8 cellular contexts compared by ENCODE assay signal in genomic region chr10:97334370-97335175, GRCh38. TPM values are rescaled to one million over a fixed set of nuclear protein-coding genes. Genes with fewer than 3 reads are reported as not detected.
DNase-seq lines count a peak whose midpoint lies in the region; ATAC-seq, FAIRE-seq and TF ChIP-seq lines count a peak whose summit lies in the region.

A gene with protein sequence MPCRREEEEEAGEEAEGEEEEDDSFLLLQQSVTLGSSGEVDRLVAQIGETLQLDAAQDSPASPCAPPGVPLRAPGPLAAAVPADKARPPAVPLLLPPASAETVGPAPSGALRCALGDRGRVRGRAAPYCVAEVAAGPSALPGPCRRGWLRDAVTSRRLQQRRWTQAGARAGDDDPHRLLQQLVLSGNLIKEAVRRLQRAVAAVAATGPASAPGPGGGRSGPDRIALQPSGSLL (minus strand): TSS chr10:97334729. CDS start chr10:97334572, 157 bp downstream.

- H3K9me3 ChIP-seq in psoas muscle = no peaks in the 10 kb centered on the region

- H3K4me3 ChIP-seq in psoas muscle (peak within 1 kb of the TSS; percentile 83), urinary bladder (ENCODE audit: low read depth, low read length) (peak within 1 kb of the TSS; percentile 92)

- H3K4me1 ChIP-seq in psoas muscle (peaks cover 16% of the 10 kb centered on the region), urinary bladder (ENCODE audit: insufficient read depth) (no peaks in the 10 kb centered on the region)

- DNase-seq in GM12892 (ENCODE audit: insufficient read length) (peak; percentile 94), NCI-H1105 (lab: John Stamatoyannopoulos, UW) (peak; percentile 63), T-helper 2 cell (peak; percentile 73 to 93 (median 83)), left ventricle myocardium superior (peak; percentile 96), psoas muscle (peak; percentile 92 to 96)

- no peaks in the 10 kb centered on the region for H3K27me3 ChIP-seq in psoas muscle (ENCODE audit: insufficient read depth in 3 of 3, low read length in 2 of 3)

- TF ChIP-seq CTCF in psoas muscle (IDR thresholded peaks at IDR 0.05) = no peak

- TF ChIP-seq POLR2A in GM12892 (IDR thresholded peaks at IDR 0.05; ENCODE audit: low read depth, low read length) = peak; percentile 20; the same call in 1 of the 2 replicates

- 0 to 1% (median 1%) methylated on average over 50 to 103 of the region's 103 CpGs for WGBS in psoas muscle, 3 donors
- WGBS in urinary bladder = under 1% methylated on average over 103 of the region's 103 CpGs

- ATAC-seq in HG02642 (IDR thresholded peaks at IDR 0.05; ENCODE audit: poor library complexity, unreplicated experiment) (peak; percentile 86), left ventricle myocardium superior (peak; percentile 97), psoas muscle (peak; percentile 95 to 97 (median 96))

- H3K36me3 ChIP-seq in psoas muscle (ENCODE audit: insufficient read depth in 1 of 2, low read depth in 1 of 2) = no peaks in the 10 kb centered on the region
- H3K36me3 ChIP-seq in urinary bladder (ENCODE audit: insufficient read depth) = no peaks in the 10 kb centered on the region

- peak within 1 kb of the TSS; percentile 97 for H3K27ac ChIP-seq in angular gyrus (ENCODE audit: low read depth, low read length)
- peak within 1 kb of the TSS; percentile 98 for H3K27ac ChIP-seq in psoas muscle
- peak within 1 kb of the TSS; percentile 92 for H3K27ac ChIP-seq in urinary bladder (ENCODE audit: low read depth)

- peak; percentile 94 for FAIRE-seq in GM12892 (lab: Jason Lieb, UNC)

- intact Hi-C loops in left ventricle myocardium superior (cut with micrococcal nuclease) = no loop called here
- intact Hi-C loops in psoas muscle (cut with DNase I) = loop anchor here in 1 of 2 donors (5.0 kb wide), 1 partner anchor 42 kb away; the partner anchor contains the start of gene ARHGAP19

RNA-seq across cellular contexts. Expression of the gene that starts here (rescaled TPM):
- polyA plus RNA-seq in GM12892 (2012; ENCODE audit: missing spikeins) = 1.8 TPM
- total RNA-seq in left ventricle myocardium superior (9.0 TPM), psoas muscle (10 to 100 TPM in 1 of 4 donors, 1 to 10 TPM in 3; 5.3 to 11.1 (median 6.6) TPM), urinary bladder (8.7 TPM)
- polyA plus RNA-seq in psoas muscle (10 to 100 TPM in 2 of 3 donors, 1 to 10 TPM in 1; 3.2 to 28.4 (median 12.4) TPM), urinary bladder (6.2 TPM)

Comparison
In these comparisons a context has a peak if more than half of its experiments do, and no peak if none do; other contexts are left out.
1. Peak in every context shown above with its lines: DNase-seq, ATAC-seq, H3K4me3 ChIP-seq and H3K27ac ChIP-seq.